11 cellular contexts compared by ENCODE assay signal in the genomic region with DNA sequence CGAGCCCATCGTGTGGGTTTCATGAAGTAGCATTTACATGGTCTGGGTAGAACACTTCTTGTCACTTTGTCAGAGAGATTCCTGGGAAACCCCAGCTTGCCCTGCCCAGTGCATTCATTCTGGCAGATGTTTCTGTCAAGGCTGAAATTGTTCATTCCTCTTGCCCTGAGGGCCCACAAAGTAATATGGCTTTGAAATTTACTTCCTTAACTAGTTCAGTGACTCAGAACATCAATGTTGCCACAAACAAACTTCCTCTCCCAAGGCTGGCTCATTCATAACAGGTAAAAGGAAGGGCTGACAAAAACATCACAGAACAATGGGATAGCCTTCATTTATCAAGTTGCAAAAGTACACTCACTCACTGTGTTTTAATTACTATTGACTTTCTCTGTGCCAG. TPM values are rescaled to one million over a fixed set of nuclear protein-coding genes. Genes with fewer than 3 reads are reported as not detected.
DNase-seq lines count a peak whose midpoint lies in the region; ATAC-seq and TF ChIP-seq lines count a peak whose summit lies in the region.
"Had no signal": no experiment of that assay in that cellular context is flagged by ENCODE, and none has a peak within 500 bp of the region (broad histone marks: within the 10 kb centered on the region; RNA-seq: fewer than 3 reads in every experiment).

No MANE protein-coding gene starts in this region.

- no peaks in the 10 kb centered on the region for H3K36me3 ChIP-seq in osteoblast (ENCODE audit: insufficient read depth, low read length)

- no peaks in the 10 kb centered on the region for H3K9me3 ChIP-seq in osteoblast (ENCODE audit: low read depth, low read length)

- ATAC-seq in memory B cell (ENCODE audit: low read depth): peak; percentile 31
- ATAC-seq in HG02798 (IDR thresholded peaks at IDR 0.05; ENCODE audit: poor library complexity, unreplicated experiment): no peak
- no peak for ATAC-seq in HG03432 (IDR thresholded peaks at IDR 0.05; ENCODE audit: unreplicated experiment)
- no peak for ATAC-seq in GM19452 (IDR thresholded peaks at IDR 0.05; ENCODE audit: unreplicated experiment)
- ATAC-seq: activated T-cell treated with anti-CD3 and anti-CD28 coated beads, Interleukin-2, amount 50 U/mL, for 4 hours had no signal

- intact Hi-C loops in activated T-helper 1 cell treated with anti-CD3 and anti-CD28 coated beads, Interleukin-12 subunit alpha, Interleukin-12 subunit beta, Interleukin-2, Interleukin-4 antibody, amounts not matched to agents 30 ng/mL and 10 ng/mL and 1 ng/mL, durations not matched to agents 14 hours and 24 hours and 36 hours (cut with micrococcal nuclease): no loop called here

- H3K36me3 Mint-ChIP-seq in activated T-helper 1 cell treated with anti-CD3 and anti-CD28 coated beads, Interleukin-12 subunit alpha, Interleukin-12 subunit beta, Interleukin-2, Interleukin-4 antibody, amounts not matched to agents 30 ng/mL and 10 ng/mL and 1 ng/mL, durations not matched to agents 14 hours and 24 hours and 36 hours (ENCODE audit: low read depth): no peaks in the 10 kb centered on the region
- no peaks in the 10 kb centered on the region for H3K36me3 Mint-ChIP-seq in memory B cell

- no peaks in the 10 kb centered on the region for H3K79me2 ChIP-seq in osteoblast (ENCODE audit: insufficient read depth, low read length)

- H3K9me3 Mint-ChIP-seq in activated T-helper 1 cell treated with anti-CD3 and anti-CD28 coated beads, Interleukin-12 subunit alpha, Interleukin-12 subunit beta, Interleukin-2, Interleukin-4 antibody, amounts not matched to agents 30 ng/mL and 10 ng/mL and 1 ng/mL, durations not matched to agents 14 hours and 24 hours and 36 hours: no peaks in the 10 kb centered on the region
- no peaks in the 10 kb centered on the region for H3K9me3 Mint-ChIP-seq in memory B cell
- H3K9me3 Mint-ChIP-seq: activated T-cell treated with anti-CD3 and anti-CD28 coated beads, Interleukin-2, amount 50 U/mL, for 4 hours had no signal

- no peak overlapping the region for H3K4me3 ChIP-seq in osteoblast (ENCODE audit: insufficient read depth, low read length)

- H4K20me1 ChIP-seq in osteoblast (ENCODE audit: insufficient read depth, low read length): no peaks in the 10 kb centered on the region

- H3K4me1 Mint-ChIP-seq in activated T-helper 1 cell treated with anti-CD3 and anti-CD28 coated beads, Interleukin-12 subunit alpha, Interleukin-12 subunit beta, Interleukin-2, Interleukin-4 antibody, amounts not matched to agents 30 ng/mL and 10 ng/mL and 1 ng/mL, durations not matched to agents 14 hours and 24 hours and 36 hours (ENCODE audit: low read depth): peaks cover 28% of the 10 kb centered on the region
- peaks cover 42% of the 10 kb centered on the region for H3K4me1 Mint-ChIP-seq in memory B cell

- H3K4me1 ChIP-seq in osteoblast (ENCODE audit: insufficient read depth, low read length): peaks cover 5% of the 10 kb centered on the region

- no peak overlapping the region for H3K4me2 ChIP-seq in osteoblast (ENCODE audit: insufficient read depth, low read length)

- H3K27me3 Mint-ChIP-seq in activated T-helper 1 cell treated with anti-CD3 and anti-CD28 coated beads, Interleukin-12 subunit alpha, Interleukin-12 subunit beta, Interleukin-2, Interleukin-4 antibody, amounts not matched to agents 30 ng/mL and 10 ng/mL and 1 ng/mL, durations not matched to agents 14 hours and 24 hours and 36 hours (ENCODE audit: insufficient read depth): peaks cover 9% of the 10 kb centered on the region
- H3K27me3 Mint-ChIP-seq in memory B cell: no peaks in the 10 kb centered on the region

- H3K4me3 Mint-ChIP-seq in activated T-helper 1 cell treated with anti-CD3 and anti-CD28 coated beads, Interleukin-12 subunit alpha, Interleukin-12 subunit beta, Interleukin-2, Interleukin-4 antibody, amounts not matched to agents 30 ng/mL and 10 ng/mL and 1 ng/mL, durations not matched to agents 14 hours and 24 hours and 36 hours: no peak overlapping the region
- H3K4me3 Mint-ChIP-seq in memory B cell: peak overlapping the region; percentile 3
- H3K4me3 Mint-ChIP-seq: activated T-cell treated with anti-CD3 and anti-CD28 coated beads, Interleukin-2, amount 50 U/mL, for 4 hours had no signal

- no peak overlapping the region for H2AFZ ChIP-seq in osteoblast (ENCODE audit: low read length)

- H3K27ac Mint-ChIP-seq in activated T-helper 1 cell treated with anti-CD3 and anti-CD28 coated beads, Interleukin-12 subunit alpha, Interleukin-12 subunit beta, Interleukin-2, Interleukin-4 antibody, amounts not matched to agents 30 ng/mL and 10 ng/mL and 1 ng/mL, durations not matched to agents 14 hours and 24 hours and 36 hours: peak overlapping the region; percentile 70
- peak overlapping the region; percentile 66 for H3K27ac Mint-ChIP-seq in memory B cell

- H3K27ac ChIP-seq in osteoblast (ENCODE audit: low read depth, low read length): no peak overlapping the region

- no peak for TF ChIP-seq CTCF in osteoblast (IDR thresholded peaks at IDR 0.05; ENCODE audit: extremely low read depth, low read depth, low read length)

- no peaks in the 10 kb centered on the region for H3K27me3 ChIP-seq in osteoblast (ENCODE audit: insufficient read depth, low read length)

- DNase-seq in EL: peak; percentile 44
- peak; percentile 82 for DNase-seq in M059J (ENCODE audit: low read depth)
- no peak for DNase-seq in activated T-helper 1 cell treated with anti-CD3 and anti-CD28 coated beads, Interleukin-12 subunit alpha, Interleukin-12 subunit beta, Interleukin-2, Interleukin-4 antibody, amounts not matched to agents 30 ng/mL and 10 ng/mL and 1 ng/mL, durations not matched to agents 14 hours and 24 hours and 36 hours (ENCODE audit: low spot score)
- no peak for DNase-seq in memory B cell (ENCODE audit: low spot score in 2 of 2)
- no peak for DNase-seq in osteoblast (ENCODE audit: insufficient read length, low spot score, missing footprints)
- DNase-seq: activated T-cell treated with anti-CD3 and anti-CD28 coated beads, Interleukin-2, amount 50 U/mL, for 4 hours; DND-41; SHP77 had no signal

RNA-seq across cellular contexts. Expression of a gene that starts 5.0 kb away (rescaled TPM):
- 4.4 and 4.6 TPM in 2 replicates for total RNA-seq in M059J (2014; rRNA removed; shearing (Covaris generic))
- 43.8 and 45.6 TPM in 2 replicates for total RNA-seq in activated T-helper 1 cell treated with anti-CD3 and anti-CD28 coated beads, Interleukin-12 subunit alpha, Interleukin-12 subunit beta, Interleukin-2, Interleukin-4 antibody, amounts not matched to agents 30 ng/mL and 10 ng/mL and 1 ng/mL, durations not matched to agents 14 hours and 24 hours and 36 hours
- 0.59 and 1.1 TPM in 2 replicates for total RNA-seq in osteoblast

Comparison
In these comparisons a context has a peak if more than half of its experiments do, and no peak if none do; other contexts are left out.
1. DNase-seq: peak in EL (single experiment) and M059J (single experiment); none in activated T-helper 1 cell treated with anti-CD3 and anti-CD28 coated beads, Interleukin-12 subunit alpha, Interleukin-12 subunit beta, Interleukin-2, Interleukin-4 antibody, amounts not matched to agents 30 ng/mL and 10 ng/mL and 1 ng/mL, durations not matched to agents 14 hours and 24 hours and 36 hours (single experiment), memory B cell (0 of 2) and osteoblast (single experiment).